In the genomic region with DNA sequence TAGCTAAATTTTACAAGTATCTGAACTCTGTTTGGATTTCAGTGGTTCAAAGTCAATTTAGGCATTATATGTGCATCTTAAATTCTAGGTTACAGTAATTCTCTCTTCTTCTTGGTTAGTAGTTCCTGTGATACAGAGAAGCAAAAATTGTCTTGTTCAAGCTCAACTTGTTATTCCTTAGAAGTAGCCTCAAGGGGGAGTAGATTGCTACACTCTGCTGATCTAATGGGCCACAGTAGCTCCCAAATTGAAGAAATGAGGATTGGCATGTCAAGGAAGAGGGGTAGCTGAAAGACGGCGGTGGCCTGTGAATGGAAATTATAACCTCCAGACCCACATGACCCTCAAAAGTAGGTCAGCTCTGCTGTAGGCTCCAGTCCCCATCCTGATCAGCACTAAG, we compare ENCODE assay signal across 31 cellular contexts.
"Had no signal": no experiment of that assay in that cellular context is flagged by ENCODE, and none has a peak within 500 bp of the region (broad histone marks: within the 10 kb centered on the region; RNA-seq: fewer than 3 reads in every experiment).

No MANE protein-coding gene starts in this region.

- H3K4me3 ChIP-seq: adrenal gland, PC-9 had no signal

- H3K27ac ChIP-seq: adrenal gland, KMS-11, PC-9 had no signal

- H3K4me1 ChIP-seq: adrenal gland had no signal

- DNase-seq: activated CD4-positive, alpha-beta memory T cell treated with anti-CD3 and anti-CD28 coated beads for 36 hours; activated CD4-positive, alpha-beta T cell treated with anti-CD3 and anti-CD28 coated beads, Interleukin-2, amount 50 U/mL, for 1 hour; activated CD8-positive, alpha-beta memory T cell treated with anti-CD3 and anti-CD28 coated beads, Interleukin-2, amount 50 U/mL, for 4 hours; activated gamma-delta T cell treated with Interleukin-2 at 50 U/mL for 16 hours; activated naive CD4-positive, alpha-beta T cell treated with anti-CD3 and anti-CD28 coated beads for 36 hours; activated T-cell treated with anti-CD3 and anti-CD28 coated beads for 4 hours; activated T-cell treated with anti-CD3 and anti-CD28 coated beads, Interleukin-2, amount 50 U/mL, for 4 hours; adrenal gland; caudate nucleus; cerebellar nuclear complex; NCI-H1092 treated with DMSO at 0.1 percent for 48 hours; NCI-H1417; NCI-H146; NCI-H187; NCI-H2029 treated with DMSO at 0.1 percent for 48 hours; NCI-H345; NCI-H524 treated with DMSO at 0.1 percent for 48 hours; NK-92 treated with Interleukin-12 subunit alpha and Interleukin-12 subunit beta, amount 100 ng/mL, for 24 hours; PC-9; Right ventricle myocardium superior; SW 1271; T-helper 1 cell; T1000 had no signal

- H3K27me3 ChIP-seq: adrenal gland had no signal

- H3K4me2 ChIP-seq: KMS-11, PC-9 had no signal

- H3K9ac ChIP-seq: KMS-11 had no signal

- H3K9me3 ChIP-seq: adrenal gland had no signal

- FAIRE-seq: astrocyte, bronchial epithelial cell, RCC 7860, TTC549 had no signal

- H3K9me3 Mint-ChIP-seq: activated CD4-positive, alpha-beta memory T cell treated with anti-CD3 and anti-CD28 coated beads for 36 hours; activated T-cell treated with anti-CD3 and anti-CD28 coated beads, Interleukin-2, amount 50 U/mL, for 4 hours; activated T-helper 1 cell treated with anti-CD3 and anti-CD28 coated beads, Interleukin-12 subunit alpha, Interleukin-12 subunit beta, Interleukin-2, Interleukin-4 antibody, amounts not matched to agents 30 ng/mL and 10 ng/mL and 1 ng/mL, durations not matched to agents 14 hours and 24 hours and 36 hours had no signal

- H3K36me3 Mint-ChIP-seq: activated CD4-positive, alpha-beta memory T cell treated with anti-CD3 and anti-CD28 coated beads for 36 hours; activated naive CD4-positive, alpha-beta T cell treated with anti-CD3 and anti-CD28 coated beads, Interleukin-2, amount 50 U/mL, for 72 hours; brain had no signal

- H3K36me3 ChIP-seq: adrenal gland had no signal

- H3K4me3 Mint-ChIP-seq: activated CD4-positive, alpha-beta memory T cell treated with anti-CD3 and anti-CD28 coated beads for 36 hours; activated naive CD4-positive, alpha-beta T cell treated with anti-CD3 and anti-CD28 coated beads for 36 hours; activated T-cell treated with anti-CD3 and anti-CD28 coated beads, Interleukin-2, amount 50 U/mL, for 4 hours; activated T-helper 1 cell treated with anti-CD3 and anti-CD28 coated beads, Interleukin-12 subunit alpha, Interleukin-12 subunit beta, Interleukin-2, Interleukin-4 antibody, amounts not matched to agents 30 ng/mL and 10 ng/mL and 1 ng/mL, durations not matched to agents 14 hours and 24 hours and 36 hours; brain had no signal

- H3K27ac Mint-ChIP-seq: activated CD4-positive, alpha-beta memory T cell treated with anti-CD3 and anti-CD28 coated beads for 36 hours; activated naive CD4-positive, alpha-beta T cell treated with anti-CD3 and anti-CD28 coated beads for 36 hours; activated naive CD4-positive, alpha-beta T cell treated with anti-CD3 and anti-CD28 coated beads, Interleukin-2, amount 50 U/mL, for 72 hours; activated T-helper 1 cell treated with anti-CD3 and anti-CD28 coated beads, Interleukin-12 subunit alpha, Interleukin-12 subunit beta, Interleukin-2, Interleukin-4 antibody, amounts not matched to agents 30 ng/mL and 10 ng/mL and 1 ng/mL, durations not matched to agents 14 hours and 24 hours and 36 hours; brain had no signal

- ATAC-seq: activated naive CD4-positive, alpha-beta T cell treated with anti-CD3 and anti-CD28 coated beads, Interleukin-2, amount 50 U/mL, for 72 hours; activated T-cell treated with anti-CD3 and anti-CD28 coated beads, Interleukin-2, amount 50 U/mL, for 4 hours had no signal

- H2AFZ ChIP-seq: PC-9 had no signal
